ENCODE assay signal across 22 cellular contexts in the genomic region with DNA sequence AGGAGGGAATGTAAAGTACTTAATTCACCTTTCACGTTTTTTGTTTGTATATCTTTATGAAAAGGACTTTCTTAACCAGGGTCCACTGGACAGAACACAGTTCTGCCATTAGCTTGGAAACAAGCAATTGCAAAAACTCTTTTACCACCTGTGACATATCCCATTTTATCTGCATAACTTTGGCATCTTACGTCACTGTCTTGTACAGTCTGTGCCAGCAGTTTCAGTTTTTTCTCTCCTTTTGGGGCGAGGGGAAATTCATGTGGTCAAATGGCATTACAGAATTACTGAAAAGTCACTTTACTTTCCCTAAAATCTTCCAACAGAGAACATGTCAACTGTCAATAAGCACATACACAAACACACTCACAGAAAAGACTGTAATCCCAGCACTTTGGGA. TPM values are rescaled to one million over a fixed set of nuclear protein-coding genes. Genes with fewer than 3 reads are reported as not detected.
DNase-seq lines count a peak whose midpoint lies in the region; ATAC-seq and TF ChIP-seq lines count a peak whose summit lies in the region.
"Had no signal": no experiment of that assay in that cellular context is flagged by ENCODE, and none has a peak within 500 bp of the region (broad histone marks: within the 10 kb centered on the region; RNA-seq: fewer than 3 reads in every experiment).

No MANE protein-coding gene starts in this region.

- no peak for ATAC-seq in GM21737 (IDR thresholded peaks at IDR 0.05; ENCODE audit: unreplicated experiment)
- ATAC-seq in HG02623 (IDR thresholded peaks at IDR 0.05; ENCODE audit: unreplicated experiment), result no peak

- H3K4me3 ChIP-seq in GM23248 (no peak overlapping the region), coronary artery (no peak overlapping the region), osteoblast (ENCODE audit: insufficient read depth, low read length) (no peak overlapping the region), skeletal muscle satellite cell (ENCODE audit: low read length) (no peak overlapping the region), foreskin fibroblast (ENCODE audit: low read depth in 1 of 2, low read length in 2 of 2) (no peak overlapping the region)
- H3K4me3 ChIP-seq: K562 had no signal

- H4K20me1 ChIP-seq in GM23248 (ENCODE audit: insufficient read depth), result peaks cover 7% of the 10 kb centered on the region; the same call in 1 of the 2 replicates
- peaks cover 19% of the 10 kb centered on the region for H4K20me1 ChIP-seq in osteoblast (ENCODE audit: insufficient read depth, low read length)

- H3K79me2 ChIP-seq in GM23248 (ENCODE audit: insufficient read depth) (peaks cover 100% of the 10 kb centered on the region), osteoblast (ENCODE audit: insufficient read depth, low read length) (peaks cover 96% of the 10 kb centered on the region)

- no peaks in the 10 kb centered on the region for H3K9me3 ChIP-seq in GM23248 (ENCODE audit: low read depth)
- H3K9me3 ChIP-seq in osteoblast (ENCODE audit: low read depth, low read length), result no peaks in the 10 kb centered on the region
- no peaks in the 10 kb centered on the region for H3K9me3 ChIP-seq in skeletal muscle satellite cell (replicated peaks; ENCODE audit: low read length)

- H3K36me3 ChIP-seq in GM23248 (ENCODE audit: low read depth) (peaks cover 48% of the 10 kb centered on the region), osteoblast (ENCODE audit: insufficient read depth, low read length) (peaks cover 61% of the 10 kb centered on the region), skeletal muscle satellite cell (ENCODE audit: insufficient read depth, low read length) (peaks cover 70% of the 10 kb centered on the region)

- H3F3A ChIP-seq in GM23248 (ENCODE audit: insufficient read depth), result peaks cover 75% of the 10 kb centered on the region

- DNase-seq in GM23248, result no peak
- DNase-seq in coronary artery (ENCODE audit: low spot score), result no peak
- no peak for DNase-seq in osteoblast (ENCODE audit: insufficient read length, low spot score, missing footprints)
- no peak for DNase-seq in foreskin fibroblast
- DNase-seq in GM20000 (ENCODE audit: low spot score), result no peak
- DNase-seq: AML-193; C1 segment of cervical spinal cord; CD8-positive, alpha-beta memory T cell; H7; MM.1S; NCI-H1048; NCI-H1417 treated with DMSO at 0.1 percent for 48 hours; NCI-H187; NCI-H2107; NCI-H446 treated with DMSO at 0.1 percent for 48 hours; NCI-H526 treated with DMSO at 0.1 percent for 48 hours; RPMI8226; SHP77 had no signal

- no peaks in the 10 kb centered on the region for H3K9me2 ChIP-seq in GM23248 (ENCODE audit: insufficient read depth)

- no peaks in the 10 kb centered on the region for H3K27me3 ChIP-seq in GM23248 (replicated peaks; ENCODE audit: insufficient read depth)
- no peaks in the 10 kb centered on the region for H3K27me3 ChIP-seq in osteoblast (ENCODE audit: insufficient read depth, low read length)
- no peaks in the 10 kb centered on the region for H3K27me3 ChIP-seq in skeletal muscle satellite cell (ENCODE audit: control insufficient read depth, insufficient read depth, low read length)

- H2AFZ ChIP-seq in GM23248 (no peak overlapping the region), osteoblast (ENCODE audit: low read length) (no peak overlapping the region)

- H3K4me2 ChIP-seq in GM23248 (ENCODE audit: unreplicated experiment) (no peak overlapping the region), osteoblast (ENCODE audit: insufficient read depth, low read length) (no peak overlapping the region), skeletal muscle satellite cell (ENCODE audit: low read length) (no peak overlapping the region)

- TF ChIP-seq CTCF in coronary artery (IDR thresholded peaks at IDR 0.05) (no peak), osteoblast (IDR thresholded peaks at IDR 0.05; ENCODE audit: extremely low read depth, low read depth, low read length) (no peak), foreskin fibroblast (IDR thresholded peaks at IDR 0.05; ENCODE audit: low read depth, low read length) (no peak), GM20000 (IDR thresholded peaks at IDR 0.05; ENCODE audit: extremely low read depth, missing control alignments) (no peak)

- WGBS in GM23248 (ENCODE audit: low coverage in 1 of 2, low lambda C conversion rate in 2 of 2, missing lambda C conversion rate in 2 of 2), 2 experiments, result 80 to 82% methylated on average over 3 of the region's 3 CpGs

- no peak overlapping the region for H3K9ac ChIP-seq in GM23248
- peak overlapping the region; percentile 6 for H3K9ac ChIP-seq in skeletal muscle satellite cell (ENCODE audit: low read depth, low read length)

- H3K27ac ChIP-seq in GM23248, result peak overlapping the region; percentile 14; the same call in 1 of the 2 replicates
- H3K27ac ChIP-seq in coronary artery, result peak overlapping the region; percentile 3 to 12
- H3K27ac ChIP-seq in osteoblast (ENCODE audit: low read depth, low read length), result peak overlapping the region; percentile 9

- peaks cover 20% of the 10 kb centered on the region for H3K4me1 ChIP-seq in GM23248 (ENCODE audit: insufficient read depth)
- no peaks in the 10 kb centered on the region for H3K4me1 ChIP-seq in osteoblast (ENCODE audit: insufficient read depth, low read length)
- H3K4me1 ChIP-seq in skeletal muscle satellite cell (ENCODE audit: control insufficient read depth, insufficient read depth, low read length), result peaks cover 24% of the 10 kb centered on the region

- in situ Hi-C loops in GM23248 (cut with MboI), result no loop called here

RNA-seq across cellular contexts. Expression of a gene that starts 43.7 kb away (rescaled TPM):
- 4.4 and 6.1 TPM in 2 replicates for total RNA-seq in GM23248 (2014; rRNA removed; shearing (Covaris generic))
- polyA plus RNA-seq in GM23248 (2016; fragmentation: Nextera tagmentation; extraction: Ambion mirVana), result 6.2 and 6.7 TPM in 2 replicates
- 1.1 and 1.2 TPM in 2 replicates for total RNA-seq in osteoblast
- total RNA-seq in skeletal muscle satellite cell (2012; rRNA removed), result 0.76 and 0.87 TPM in 2 replicates

RNA-seq across cellular contexts. Expression of a gene that starts 53.9 kb away (rescaled TPM):
- total RNA-seq in GM23248 (2014; rRNA removed; shearing (Covaris generic)), result 170 and 172 TPM in 2 replicates
- 401 and 403 TPM in 2 replicates for polyA plus RNA-seq in GM23248 (2016; fragmentation: Nextera tagmentation; extraction: Ambion mirVana)
- total RNA-seq in osteoblast, result 228 and 261 TPM in 2 replicates
- total RNA-seq in skeletal muscle satellite cell (2012; rRNA removed), result 282 and 318 TPM in 2 replicates
